Comparison of ENCODE assay signal across 20 cellular contexts in genomic region chr6:6930223-6930880, GRCh38.
"Had no signal": no experiment of that assay in that cellular context is flagged by ENCODE, and none has a peak within 500 bp of the region (broad histone marks: within the 10 kb centered on the region; RNA-seq: fewer than 3 reads in every experiment).

No MANE protein-coding gene starts in this region.

- H3K4me1 Mint-ChIP-seq: activated CD4-positive, alpha-beta T cell treated with anti-CD3 and anti-CD28 coated beads, Interleukin-2, amount 10 ng/mL, durations not matched to agents 24 days and 14 days; activated naive CD8-positive, alpha-beta T cell treated with anti-CD3 and anti-CD28 coated beads, Interleukin-2, amount 10 ng/mL, durations not matched to agents 7 days and 5 days; stimulated activated effector memory CD8-positive, alpha-beta T cell treated with anti-CD3 and anti-CD28 coated beads, Interleukin-12 subunit alpha, Interleukin-12 subunit beta, amount 100 ng/mL, for 72 hours had no signal

- H3K4me1 ChIP-seq: prostate gland, uterus had no signal

- H3K36me3 ChIP-seq: left ventricle myocardium inferior, prostate gland, uterus had no signal

- H3K9me3 ChIP-seq: body of pancreas, left ventricle myocardium inferior, prostate gland, uterus had no signal

- ATAC-seq: activated CD8-positive, alpha-beta T cell treated with anti-CD3 and anti-CD28 coated beads for 36 hours; body of pancreas; right cardiac atrium; stimulated activated effector memory CD8-positive, alpha-beta T cell treated with anti-CD3 and anti-CD28 coated beads, Interleukin-12 subunit alpha, Interleukin-12 subunit beta, amount 100 ng/mL, for 72 hours had no signal

- H3K9me3 Mint-ChIP-seq: activated CD4-positive, alpha-beta T cell treated with anti-CD3 and anti-CD28 coated beads, Interleukin-2, amount 10 ng/mL, durations not matched to agents 24 days and 14 days; activated CD8-positive, alpha-beta T cell treated with anti-CD3 and anti-CD28 coated beads for 36 hours; activated naive CD8-positive, alpha-beta T cell treated with anti-CD3 and anti-CD28 coated beads, Interleukin-2, amount 10 ng/mL, durations not matched to agents 7 days and 5 days; activated T-helper 2 cell treated with anti-CD3 and anti-CD28 coated beads, Interferon-gamma antibody, Interleukin-2, Interleukin-4, amounts not matched to agents 10 μg/mL and 5 μg/mL and 100 μg/mL, durations not matched to agents 14 hours and 24 hours and 36 hours; endodermal cell; neural crest cell; stimulated activated effector memory CD8-positive, alpha-beta T cell treated with anti-CD3 and anti-CD28 coated beads, Interleukin-12 subunit alpha, Interleukin-12 subunit beta, amount 100 ng/mL, for 72 hours had no signal

- H3K27ac ChIP-seq: body of pancreas, epithelial cell of prostate, left ventricle myocardium inferior, prostate gland, uterus had no signal

- DNase-seq: activated CD4-positive, alpha-beta T cell treated with anti-CD3 and anti-CD28 coated beads, Interleukin-2, amount 10 ng/mL, durations not matched to agents 24 days and 14 days; activated CD8-positive, alpha-beta T cell treated with anti-CD3 and anti-CD28 coated beads for 36 hours; activated naive CD4-positive, alpha-beta T cell treated with Interleukin-2 at 50 U/mL for 16 hours; activated naive CD8-positive, alpha-beta T cell treated with anti-CD3 and anti-CD28 coated beads, Interleukin-2, amount 10 ng/mL, durations not matched to agents 7 days and 5 days; activated T-cell treated with anti-CD3 and anti-CD28 coated beads, Interleukin-2, amount 50 U/mL, for 1 hour; body of pancreas; central memory CD4-positive, alpha-beta T cell; endodermal cell; head of caudate nucleus; left ventricle myocardium inferior; mammary epithelial cell; naive B cell; right cardiac atrium; stimulated activated CD4-positive, alpha-beta T cell treated with anti-CD3 and anti-CD28 coated beads, Interleukin-4, amount 100 ng/mL, for 24 hours; uterus had no signal

- H3K4me3 Mint-ChIP-seq: activated CD4-positive, alpha-beta T cell treated with anti-CD3 and anti-CD28 coated beads, Interleukin-2, amount 10 ng/mL, durations not matched to agents 24 days and 14 days; activated CD8-positive, alpha-beta T cell treated with anti-CD3 and anti-CD28 coated beads for 36 hours; activated naive CD8-positive, alpha-beta T cell treated with anti-CD3 and anti-CD28 coated beads, Interleukin-2, amount 10 ng/mL, durations not matched to agents 7 days and 5 days; endodermal cell; neural crest cell; stimulated activated effector memory CD8-positive, alpha-beta T cell treated with anti-CD3 and anti-CD28 coated beads, Interleukin-12 subunit alpha, Interleukin-12 subunit beta, amount 100 ng/mL, for 72 hours had no signal

- H3K4me3 ChIP-seq: body of pancreas, left ventricle myocardium inferior, prostate gland, uterus had no signal

- H3K27me3 ChIP-seq: body of pancreas, uterus had no signal

- H3K36me3 Mint-ChIP-seq: activated naive CD8-positive, alpha-beta T cell treated with anti-CD3 and anti-CD28 coated beads, Interleukin-2, amount 10 ng/mL, durations not matched to agents 7 days and 5 days; naive B cell; stimulated activated effector memory CD8-positive, alpha-beta T cell treated with anti-CD3 and anti-CD28 coated beads, Interleukin-12 subunit alpha, Interleukin-12 subunit beta, amount 100 ng/mL, for 72 hours had no signal
